Comparison of ENCODE assay signal across 1 cellular context in the genomic region with DNA sequence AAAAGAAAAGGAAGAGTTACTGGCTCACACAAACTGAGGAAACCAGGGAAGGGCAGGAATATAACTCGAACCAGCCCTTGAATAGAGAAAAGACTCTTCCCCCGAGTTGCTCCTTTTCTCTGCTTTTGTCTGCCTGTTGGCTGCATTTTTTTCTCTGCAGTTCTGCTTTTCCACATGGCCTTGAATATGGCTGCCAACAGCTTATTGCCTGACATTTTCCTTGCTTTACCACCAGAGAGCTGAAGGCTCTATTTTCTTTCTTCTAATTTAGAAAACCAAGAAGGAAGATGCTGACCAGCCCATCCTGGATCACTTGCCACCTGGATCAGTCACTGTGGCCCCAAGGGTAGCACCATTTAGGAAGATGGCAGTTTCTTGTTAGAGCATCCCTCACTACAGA.
TF ChIP-seq lines count a peak whose summit lies in the region.

No MANE protein-coding gene starts in this region.

TF ChIP-seq in GM23338, 12 proteins besides CTCF, POLR2A, EP300 and RAD21:
- no peak for TF ChIP-seq ZNF114 (CRISPR knock-in tag; IDR thresholded peaks at IDR 0.05)
- no peak for TF ChIP-seq EZH2phosphoT487 (IDR thresholded peaks at IDR 0.05; ENCODE audit: unreplicated experiment)
- no peak for TF ChIP-seq JUNB (IDR thresholded peaks at IDR 0.05; ENCODE audit: unreplicated experiment)
TF ChIP-seq in GM23338: peak in this region for 0.
